ENCODE assay signal across 15 cellular contexts in the genomic region with DNA sequence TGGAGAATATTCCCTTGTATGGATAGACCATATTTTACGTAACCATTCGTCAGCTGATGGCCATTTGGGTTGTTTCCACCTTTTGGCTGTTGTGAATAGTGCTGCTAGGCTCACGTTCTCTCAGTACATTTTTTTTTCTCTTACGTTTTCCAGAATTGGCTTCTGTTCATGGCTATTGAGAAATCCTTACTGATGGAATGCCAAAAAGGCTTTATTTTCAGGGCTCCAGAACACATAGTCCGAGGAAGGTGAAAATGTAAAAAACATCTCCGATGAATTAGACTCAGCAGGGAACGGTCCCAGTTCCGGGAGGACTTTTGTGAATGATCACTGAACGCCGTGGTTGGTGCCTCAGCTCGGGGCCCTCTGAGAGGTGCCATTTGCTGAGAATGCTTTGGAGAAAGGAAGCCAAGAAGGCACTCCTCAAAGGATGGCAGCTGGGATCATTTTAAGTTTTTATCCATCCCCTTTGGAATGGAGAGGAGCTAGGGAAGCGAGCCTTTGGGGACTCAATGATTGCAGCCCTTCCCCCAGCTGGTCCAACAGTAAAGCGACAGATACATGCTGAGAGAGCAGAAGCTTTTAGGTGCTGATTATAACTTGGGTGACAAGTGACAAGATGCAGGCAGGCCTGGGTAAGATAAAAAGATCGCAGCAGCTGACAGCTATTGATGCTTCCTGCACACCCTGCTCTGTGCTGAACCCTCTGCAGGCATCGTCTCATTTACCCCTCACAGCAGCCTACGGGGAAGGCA.
DNase-seq lines count a peak whose midpoint lies in the region; ATAC-seq, FAIRE-seq and TF ChIP-seq lines count a peak whose summit lies in the region.
"Had no signal": no experiment of that assay in that cellular context is flagged by ENCODE, and none has a peak within 500 bp of the region (broad histone marks: within the 10 kb centered on the region; RNA-seq: fewer than 3 reads in every experiment).

No MANE protein-coding gene starts in this region.

- TF ChIP-seq CTCF in GM23338 (conservative IDR thresholded peaks at IDR 0.05; ENCODE audit: low read depth in 2 of 2): no peak
- no peak for TF ChIP-seq CTCF in cardiac fibroblast (IDR thresholded peaks at IDR 0.05; ENCODE audit: low read depth, low read length)
- TF ChIP-seq CTCF in hepatocyte (IDR thresholded peaks at IDR 0.05; ENCODE audit: poor library complexity): no peak

- no peaks in the 10 kb centered on the region for H4K20me1 ChIP-seq in GM23338 (replicated peaks; ENCODE audit: insufficient read depth)
- no peaks in the 10 kb centered on the region for H4K20me1 ChIP-seq in hepatocyte (ENCODE audit: insufficient read depth, poor library complexity, severe bottlenecking)

- no peaks in the 10 kb centered on the region for H3K9me3 ChIP-seq in hepatocyte (ENCODE audit: low read depth)
- H3K9me3 ChIP-seq in stomach smooth muscle (ENCODE audit: control insufficient read depth in 2 of 2, low read length in 2 of 2): no peaks in the 10 kb centered on the region

- H3K4me1 ChIP-seq in GM23338 (ENCODE audit: insufficient read depth) (no peaks in the 10 kb centered on the region), hepatocyte (ENCODE audit: insufficient read depth) (peaks cover 9% of the 10 kb centered on the region), stomach smooth muscle (ENCODE audit: control insufficient read depth, insufficient read depth, low read length) (peaks cover 24% of the 10 kb centered on the region)

- H3K79me2 ChIP-seq in GM23338 (replicated peaks; ENCODE audit: insufficient read depth): no peaks in the 10 kb centered on the region
- no peaks in the 10 kb centered on the region for H3K79me2 ChIP-seq in hepatocyte

- WGBS in hepatocyte (ENCODE audit: low lambda C conversion rate, missing lambda C conversion rate): 48% methylated on average over 16 of the region's 16 CpGs

- H3K9me2 ChIP-seq in GM23338 (ENCODE audit: insufficient read depth) (0 out of 2 replicates have a peak, but pooled peaks cover 4% of the 10 kb centered on the region), hepatocyte (replicated peaks; ENCODE audit: insufficient read depth) (no peaks in the 10 kb centered on the region)

- no peaks in the 10 kb centered on the region for H3F3A ChIP-seq in GM23338 (replicated peaks; ENCODE audit: low read depth)

- H3K27me3 Mint-ChIP-seq in GM23338 (ENCODE audit: insufficient read depth, low read depth, poor library complexity): peaks cover 3% of the 10 kb centered on the region

- no peak overlapping the region for H3K4me3 Mint-ChIP-seq in GM23338
- H3K4me3 Mint-ChIP-seq: activated naive CD8-positive, alpha-beta T cell treated with anti-CD3 and anti-CD28 coated beads for 36 hours; naive thymus-derived CD4-positive, alpha-beta T cell had no signal

- no peak overlapping the region for H3K27ac Mint-ChIP-seq in GM23338
- H3K27ac Mint-ChIP-seq: activated naive CD8-positive, alpha-beta T cell treated with anti-CD3 and anti-CD28 coated beads for 36 hours; naive thymus-derived CD4-positive, alpha-beta T cell had no signal

- H3K9ac ChIP-seq in stomach smooth muscle (ENCODE audit: low read length in 2 of 2): peak overlapping the region; percentile 7 to 29

- no peak for FAIRE-seq in H54 (lab: Jason Lieb, UNC)
- FAIRE-seq: D721Med, K562 had no signal

- no peak for TF ChIP-seq POLR2A in H54 (IDR thresholded peaks at IDR 0.05; ENCODE audit: low read depth, low read length)

- no peak for DNase-seq in GM23338 (ENCODE audit: low spot score)
- peak; percentile 67 to 90 for DNase-seq in cardiac fibroblast (ENCODE audit: low read depth in 2 of 2)
- DNase-seq in hepatocyte (ENCODE audit: low spot score): no peak
- DNase-seq in NCI-H2107 treated with DMSO at 0.1 percent for 48 hours (lab: John Stamatoyannopoulos, UW; ENCODE audit: unreplicated experiment): no peak
- DNase-seq in H54 (ENCODE audit: insufficient read length, low spot score): no peak
- DNase-seq: activated CD8-positive, alpha-beta memory T cell treated with anti-CD3 and anti-CD28 coated beads for 24 hours; activated naive CD8-positive, alpha-beta T cell treated with anti-CD3 and anti-CD28 coated beads for 36 hours; naive thymus-derived CD4-positive, alpha-beta T cell; PC-3; stimulated activated CD8-positive, alpha-beta memory T cell treated with anti-CD3 and anti-CD28 coated beads, Interleukin-4, amount 100 ng/mL, for 48 hours had no signal

- H3K27ac ChIP-seq in GM23338 (ENCODE audit: low read depth) (no peak overlapping the region), hepatocyte (peak overlapping the region; percentile 48), stomach smooth muscle (ENCODE audit: low read length) (peak overlapping the region; percentile 33)

- H3K4me3 ChIP-seq in GM23338 (no peak overlapping the region), cardiac fibroblast (replicated peaks in 1 of 2; ENCODE audit: low read depth in 2 of 2, low read length in 2 of 2) (no peak overlapping the region), hepatocyte (no peak overlapping the region), stomach smooth muscle (ENCODE audit: low read length in 2 of 2) (peak overlapping the region; percentile 25 to 58)
- H3K4me3 ChIP-seq: K562 had no signal

- peaks cover 8% of the 10 kb centered on the region for H3K4me1 Mint-ChIP-seq in GM23338
- H3K4me1 Mint-ChIP-seq: naive thymus-derived CD4-positive, alpha-beta T cell had no signal

- no peaks in the 10 kb centered on the region for H3K36me3 Mint-ChIP-seq in GM23338 (ENCODE audit: low read depth)
- H3K36me3 Mint-ChIP-seq: activated naive CD8-positive, alpha-beta T cell treated with anti-CD3 and anti-CD28 coated beads for 36 hours; naive thymus-derived CD4-positive, alpha-beta T cell had no signal

- H2AFZ ChIP-seq in GM23338 (peak overlapping the region; percentile 23; the same call in 1 of the 2 replicates), hepatocyte (no peak overlapping the region)

- no peaks in the 10 kb centered on the region for H3K9me3 Mint-ChIP-seq in GM23338
- H3K9me3 Mint-ChIP-seq: activated naive CD8-positive, alpha-beta T cell treated with anti-CD3 and anti-CD28 coated beads for 36 hours had no signal

- H3K36me3 ChIP-seq in GM23338 (ENCODE audit: insufficient read depth) (no peaks in the 10 kb centered on the region), hepatocyte (replicated peaks; ENCODE audit: insufficient read depth, low read depth) (no peaks in the 10 kb centered on the region), stomach smooth muscle (ENCODE audit: control insufficient read depth in 2 of 2, insufficient read depth in 2 of 2, low read length in 2 of 2) (no peaks in the 10 kb centered on the region)

- H3K4me2 ChIP-seq in GM23338 (no peak overlapping the region), hepatocyte (peak overlapping the region; percentile 69)

- no peak; the same call in 2 of the 3 replicates for ATAC-seq in GM23338
- ATAC-seq in HG02798 (IDR thresholded peaks at IDR 0.05; ENCODE audit: poor library complexity, unreplicated experiment): no peak
- no peak for ATAC-seq in HG03565 (IDR thresholded peaks at IDR 0.05; ENCODE audit: unreplicated experiment)
- ATAC-seq: K562; naive thymus-derived CD4-positive, alpha-beta T cell; PC-3 had no signal

- H3K27me3 ChIP-seq in GM23338 (ENCODE audit: insufficient read depth): no peaks in the 10 kb centered on the region
- H3K27me3 ChIP-seq in hepatocyte: peaks cover 31% of the 10 kb centered on the region
- peaks cover 0 to 5% of the 10 kb centered on the region in 2 donors for H3K27me3 ChIP-seq in stomach smooth muscle (ENCODE audit: control insufficient read depth in 1 of 2, insufficient read depth in 2 of 2, low read length in 2 of 2)

TF ChIP-seq in GM23338, 12 proteins besides CTCF, POLR2A, EP300 and RAD21 (continues in another document):
- TF ChIP-seq NANOG (IDR thresholded peaks at IDR 0.05; ENCODE audit: borderline replicate concordance): no peak
- no peak for TF ChIP-seq CREB1 (CRISPR knock-in tag; IDR thresholded peaks at IDR 0.05; ENCODE audit: low read depth)

Comparison
In these comparisons a context has a peak if more than half of its experiments do, and no peak if none do; other contexts are left out.
1. DNase-seq: peak in cardiac fibroblast (2 of 2); none in GM23338 (single experiment), hepatocyte (single experiment), NCI-H2107 treated with DMSO at 0.1 percent for 48 hours (single experiment) and H54 (single experiment).
2. H3K4me3 ChIP-seq: peak in stomach smooth muscle (2 of 2); none in GM23338 (single experiment), cardiac fibroblast (0 of 2) and hepatocyte (single experiment).